ENCODE assay signal across 19 cellular contexts in the genomic region with DNA sequence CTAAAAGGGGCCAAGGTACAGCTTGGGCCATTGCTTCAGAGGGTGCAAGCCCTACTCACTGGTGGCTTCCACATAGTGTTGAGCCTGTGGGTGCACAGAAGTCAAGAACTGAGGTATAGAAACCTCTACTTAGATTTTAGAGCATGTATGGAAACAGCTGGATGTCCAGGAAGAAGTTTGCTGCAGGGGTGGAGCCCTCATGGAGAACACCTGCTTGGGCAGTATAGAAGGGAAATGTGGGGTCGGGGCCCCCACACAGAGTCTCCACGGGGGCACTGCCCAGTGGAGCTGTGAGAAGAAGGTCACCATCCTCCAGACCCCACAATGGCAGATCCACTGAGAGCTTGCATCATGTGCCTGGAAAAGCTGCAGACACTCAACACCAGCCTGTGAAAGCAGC.
"Had no signal": no experiment of that assay in that cellular context is flagged by ENCODE, and none has a peak within 500 bp of the region (broad histone marks: within the 10 kb centered on the region; RNA-seq: fewer than 3 reads in every experiment).

No MANE protein-coding gene starts in this region.

- DNase-seq: cortex of kidney; effector memory CD8-positive, alpha-beta T cell; gastrocnemius medialis; head of caudate nucleus; left ventricle myocardium superior; lower lobe of right lung; naive thymus-derived CD8-positive, alpha-beta T cell; nephron progenitor cell; nucleus accumbens; right cardiac atrium; stimulated activated CD4-positive, alpha-beta T cell treated with anti-CD3 and anti-CD28 coated beads, Interleukin-15, amount 100 ng/mL, for 24 hours; stimulated activated CD4-positive, alpha-beta T cell treated with anti-CD3 and anti-CD28 coated beads, Interleukin-2, amount 100 ng/mL, for 48 hours; stimulated activated naive CD4-positive, alpha-beta T cell treated with Interleukin-2 at 50 U/mL for 16 hours; stomach; thyroid gland; trophoblast cell had no signal

- H3K4me1 ChIP-seq: lower lobe of right lung, prostate gland, stomach, thyroid gland had no signal

- H3K9me3 ChIP-seq: gastrocnemius medialis, lower lobe of right lung, prostate gland, thyroid gland had no signal

- H3K27me3 ChIP-seq: gastrocnemius medialis, stomach, thyroid gland had no signal

- H3K27ac ChIP-seq: gastrocnemius medialis, lower lobe of right lung, prostate gland, skin epidermis, stomach, thyroid gland had no signal

- H3K36me3 ChIP-seq: gastrocnemius medialis, lower lobe of right lung, prostate gland, thyroid gland had no signal

- FAIRE-seq: keratinocyte had no signal

- ATAC-seq: effector memory CD8-positive, alpha-beta T cell; gastrocnemius medialis; left ventricle myocardium superior; lower lobe of right lung; naive thymus-derived CD8-positive, alpha-beta T cell; right cardiac atrium had no signal

- H3K4me3 ChIP-seq: gastrocnemius medialis, lower lobe of right lung, prostate gland, skin epidermis, stomach, thyroid gland had no signal
